In genomic region chrX:49263631-49264030, GRCh38 we compare ENCODE assay signal across 16 cellular contexts. TPM values are rescaled to one million over a fixed set of nuclear protein-coding genes. Genes with fewer than 3 reads are reported as not detected.
"Had no signal": no experiment of that assay in that cellular context is flagged by ENCODE, and none has a peak within 500 bp of the region (broad histone marks: within the 10 kb centered on the region; RNA-seq: fewer than 3 reads in every experiment).

No MANE protein-coding gene starts in this region.

- H3K4me1 ChIP-seq: adrenal gland, left ventricle myocardium inferior, psoas muscle, testis had no signal

- H3K27ac Mint-ChIP-seq: dendritic cell treated with granulocyte-macrophage colony-stimulating factor and Interleukin-4, amounts not matched to agents 40 ng/mL and 50 ng/mL, for 4 days; nephron progenitor cell had no signal

- ATAC-seq: psoas muscle, sciatic nerve had no signal

- H3K27ac ChIP-seq: adrenal gland, left ventricle myocardium inferior, psoas muscle, testis had no signal

- DNase-seq: adrenal gland; central memory CD4-positive, alpha-beta T cell; left ventricle myocardium inferior; mesenchymal stem cell; nephron progenitor cell; psoas muscle; stimulated activated CD4-positive, alpha-beta T cell treated with anti-CD3 and anti-CD28 coated beads, Interleukin-2, amount 100 ng/mL, for 24 hours; stimulated activated naive CD4-positive, alpha-beta T cell treated with Interleukin-2 at 50 U/mL for 16 hours; testis had no signal

- H3K4me3 ChIP-seq: adrenal gland, left ventricle myocardium inferior, psoas muscle, testis had no signal

- H3K4me3 Mint-ChIP-seq: dendritic cell treated with granulocyte-macrophage colony-stimulating factor and Interleukin-4, amounts not matched to agents 40 ng/mL and 50 ng/mL, for 4 days; nephron progenitor cell had no signal

- H3K9me3 Mint-ChIP-seq: dendritic cell treated with granulocyte-macrophage colony-stimulating factor and Interleukin-4, amounts not matched to agents 40 ng/mL and 50 ng/mL, for 4 days had no signal

- H3K36me3 ChIP-seq: adrenal gland, left ventricle myocardium inferior had no signal

- H3K27me3 ChIP-seq: adrenal gland, testis had no signal

- H3K9me3 ChIP-seq: adrenal gland, left ventricle myocardium inferior, psoas muscle, testis had no signal

RNA-seq across cellular contexts. Expression of gene FOXP3, which starts 0.9 kb away (rescaled TPM):
- total RNA-seq: epithelial cell of proximal tubule, left ventricle myocardium inferior, omental fat pad, psoas muscle had no signal

RNA-seq across cellular contexts. Expression of gene CACNA1F, which starts 30.5 kb away (rescaled TPM):
- polyA plus RNA-seq: keratinocyte had no signal

RNA-seq across cellular contexts. Expression of gene GAGE10, which starts 39.8 kb away (rescaled TPM):
- total RNA-seq: adrenal gland; epithelial cell of proximal tubule; left ventricle myocardium inferior; omental fat pad; psoas muscle; sciatic nerve; T-helper 1 cell treated with Interleukin-12 subunit alpha and Interleukin-12 subunit beta and Interleukin-4 antibody, amounts not matched to agents 30 ng/mL and 1 ng/mL, for 36 hours; testis; ureter had no signal
- polyA plus RNA-seq: adrenal gland, keratinocyte, psoas muscle had no signal
